ENCODE assay signal across 8 cellular contexts in the genomic region with DNA sequence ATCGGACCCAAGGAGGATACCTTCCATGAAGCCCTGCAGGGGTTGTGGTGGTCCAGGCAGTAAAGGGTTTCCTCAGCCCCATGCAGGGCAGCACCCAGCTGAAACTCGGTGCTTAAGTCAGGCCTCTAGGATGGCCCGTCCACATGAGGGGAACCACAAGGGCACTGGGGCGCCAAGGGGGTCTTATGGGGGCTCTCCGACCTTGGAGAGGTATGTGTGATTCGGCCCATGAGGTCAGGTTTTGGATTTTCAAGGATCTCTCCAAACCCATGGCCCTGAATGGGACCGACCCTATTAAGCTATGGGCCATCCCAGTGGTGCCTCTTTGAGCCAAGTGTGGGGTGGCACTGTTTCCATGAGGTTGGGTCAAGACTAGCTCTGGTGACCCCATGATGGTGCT.
"Had no signal": no experiment of that assay in that cellular context is flagged by ENCODE, and none has a peak within 500 bp of the region (broad histone marks: within the 10 kb centered on the region; RNA-seq: fewer than 3 reads in every experiment).

No MANE protein-coding gene starts in this region.

- H3K27ac ChIP-seq: GM23248, HL-60 had no signal

- H3K36me3 ChIP-seq: HAP-1 had no signal

- H3K4me1 ChIP-seq: HAP-1 had no signal

- H3K4me3 ChIP-seq: GM23248, HAP-1 had no signal

- DNase-seq: GM23248, GOT3, H7, HFFc6 had no signal

- ATAC-seq: HCT116, HepG2 had no signal

- H2AFZ ChIP-seq: GM23248 had no signal

- FAIRE-seq: HepG2 had no signal
